8 cellular contexts compared by ENCODE assay signal in genomic region chr7:51430480-51431086, GRCh38.
DNase-seq lines count a peak whose midpoint lies in the region; ATAC-seq, FAIRE-seq and TF ChIP-seq lines count a peak whose summit lies in the region.

No MANE protein-coding gene starts in this region.

- H3K27me3 Mint-ChIP-seq in MCF 10A (ENCODE audit: insufficient read depth, unreplicated experiment), result peaks cover 83% of the 10 kb centered on the region

- H3K4me3 Mint-ChIP-seq in MCF 10A (ENCODE audit: unreplicated experiment), result no peak overlapping the region

- H3K4me3 ChIP-seq in AG04450 (ENCODE audit: low read depth, low read length), result no peak overlapping the region
- no peak overlapping the region for H3K4me3 ChIP-seq in aorta (ENCODE audit: low read length in 2 of 2)

- intact Hi-C loops in MCF 10A (cut with micrococcal nuclease) (loop anchor here (2.0 kb wide), 1 partner anchor 1488 kb away; no protein-coding TSS in a partner anchor), aorta (cut with DNase I) (no loop called here)

- H3K36me3 ChIP-seq in aorta (ENCODE audit: control insufficient read depth in 1 of 2, insufficient read depth in 2 of 2, low read length in 1 of 2), result no peaks in the 10 kb centered on the region

- no peaks in the 10 kb centered on the region for H3K36me3 Mint-ChIP-seq in MCF 10A (ENCODE audit: insufficient read depth, unreplicated experiment)

- TF ChIP-seq POLR2A in GM12892 (IDR thresholded peaks at IDR 0.05; ENCODE audit: low read depth, low read length), result no peak

- no peaks in the 10 kb centered on the region for H3K4me1 Mint-ChIP-seq in MCF 10A (ENCODE audit: insufficient read depth, unreplicated experiment)

- no TSS peak for BruUV-seq in MCF 10A (replicated peaks; lab: Mats Ljungman, UMichigan)

- peak; percentile 83 for FAIRE-seq in GM12892 (lab: Jason Lieb, UNC)
- peak; percentile 94 for FAIRE-seq in islet of Langerhans (lab: Jason Lieb, UNC)

- WGBS in aorta, 2 donors, result 11 to 14% methylated on average over 13 of the region's 13 CpGs

- H3K9me3 ChIP-seq in AG04450 (ENCODE audit: control insufficient read depth, insufficient read depth, low read length) (peaks cover 14% of the 10 kb centered on the region), aorta (ENCODE audit: control insufficient read depth, low read length) (no peaks in the 10 kb centered on the region)

- no peak overlapping the region for H3K27ac Mint-ChIP-seq in MCF 10A (ENCODE audit: low read depth, unreplicated experiment)

- peak; percentile 48 for TF ChIP-seq CTCF in AG04450 (IDR thresholded peaks at IDR 0.05; ENCODE audit: low read depth, low read length)
- TF ChIP-seq CTCF in MCF 10A (IDR thresholded peaks at IDR 0.05; ENCODE audit: unreplicated experiment), result peak; percentile 84

- H3K27ac ChIP-seq in AG04450 (ENCODE audit: low read depth, low read length) (no peak overlapping the region), aorta (ENCODE audit: low read depth in 1 of 2, low read length in 2 of 2) (no peak overlapping the region)

- H3K4me1 ChIP-seq in aorta (ENCODE audit: control insufficient read depth in 1 of 2, insufficient read depth in 2 of 2, low read length in 2 of 2), result no peaks in the 10 kb centered on the region

- CTCF ChIA-PET in AG04450 (lab: Charles Lee), result interaction anchor here (0.6 kb wide), 1 partner anchor 294 kb away, joined by 3 read pairs; no protein-coding TSS in a partner anchor
- CTCF ChIA-PET in MCF 10A (lab: Yijun Ruan, JAX), result interaction anchor here (0.6 to 2.5 kb wide), 29 partner anchors 9 to 1632 kb away, joined by 3 to 9 read pairs (median 4); no protein-coding TSS in a partner anchor

- H3K9me3 Mint-ChIP-seq in MCF 10A (ENCODE audit: unreplicated experiment), result no peaks in the 10 kb centered on the region

- DNase-seq in AG04450 (ENCODE audit: low read depth, low spot score) (no peak), GM12892 (ENCODE audit: insufficient read length) (peak; percentile 13), LHCN-M2 (ENCODE audit: low read depth) (peak; percentile 50), RPMI7951 (ENCODE audit: low read depth) (peak; percentile 45), MCF 10A (ENCODE audit: unreplicated experiment) (peak; percentile 67), aorta (no peak)
- DNase-seq in stimulated activated CD4-positive, alpha-beta T cell treated with anti-CD3 and anti-CD28 coated beads, Interleukin-2, amount 100 ng/mL, for 24 hours, result peak; percentile 34 to 46

- POLR2A ChIA-PET in AG04450 (lab: Yijun Ruan, JAX), result no interaction called here
- POLR2A ChIA-PET in MCF 10A (lab: Yijun Ruan, JAX), result no interaction called here

- no peak for ATAC-seq in aorta (ENCODE audit: low FRiP score)

- H3K27me3 ChIP-seq in AG04450 (ENCODE audit: control insufficient read depth, insufficient read depth, low read length) (no peaks in the 10 kb centered on the region), aorta (ENCODE audit: control insufficient read depth in 1 of 2, insufficient read depth in 2 of 2, low read length in 1 of 2) (no peaks in the 10 kb centered on the region)

Comparison
In these comparisons a context has a peak if more than half of its experiments do, and no peak if none do; other contexts are left out.
1. DNase-seq: peak in GM12892 (single experiment), LHCN-M2 (single experiment), RPMI7951 (single experiment), MCF 10A (single experiment) and stimulated activated CD4-positive, alpha-beta T cell treated with anti-CD3 and anti-CD28 coated beads, Interleukin-2, amount 100 ng/mL, for 24 hours (2 of 2); none in AG04450 (single experiment) and aorta (0 of 2).